ENCODE assay signal across 1 cellular context in the genomic region with DNA sequence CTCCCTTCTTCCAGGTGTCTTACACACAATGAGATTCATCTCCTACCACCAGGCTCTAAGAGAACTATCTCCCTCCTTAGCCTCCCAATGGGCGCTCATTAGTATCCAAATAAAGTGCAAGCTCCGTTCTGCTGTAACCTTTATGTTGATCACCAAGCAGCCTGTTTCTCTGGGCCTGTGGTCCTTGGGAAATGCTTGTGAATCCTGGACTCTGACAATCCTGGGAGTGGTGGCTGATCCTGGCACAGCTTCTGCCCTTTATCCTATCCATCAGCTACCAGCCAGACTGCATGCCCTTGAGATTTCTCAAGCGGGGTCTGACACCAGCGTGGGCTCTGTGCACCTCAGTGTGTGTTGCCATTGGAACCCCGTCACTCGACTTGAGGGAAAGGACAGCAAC.
TF ChIP-seq lines count a peak whose summit lies in the region.

No MANE protein-coding gene starts in this region.

TF ChIP-seq in IMR-90, 13 proteins besides CTCF, POLR2A, EP300 and RAD21 (continued from another document):
- TF ChIP-seq USF2 (IDR thresholded peaks at IDR 0.05; ENCODE audit: low read depth, low read length), result no peak
- no peak for TF ChIP-seq MXI1 (IDR thresholded peaks at IDR 0.05; ENCODE audit: borderline replicate concordance, low read depth, low read length)
- TF ChIP-seq SMC3 (IDR thresholded peaks at IDR 0.05; ENCODE audit: low read depth, low read length), result no peak
- no peak for TF ChIP-seq ELK1 (IDR thresholded peaks at IDR 0.05; ENCODE audit: borderline replicate concordance, low read depth, low read length)
- no peak for TF ChIP-seq CEBPB (IDR thresholded peaks at IDR 0.05; ENCODE audit: low read depth, low read length)
- no peak for TF ChIP-seq MAZ (IDR thresholded peaks at IDR 0.05; ENCODE audit: borderline replicate concordance, low read depth, low read length)
- no peak for TF ChIP-seq CHD1 (IDR thresholded peaks at IDR 0.05; ENCODE audit: low read depth, low read length)
- TF ChIP-seq NFE2L2 (IDR thresholded peaks at IDR 0.05; ENCODE audit: low read depth, low read length), result no peak
- no peak for TF ChIP-seq MAFK (IDR thresholded peaks at IDR 0.05; ENCODE audit: low read depth, low read length)
- TF ChIP-seq BHLHE40 (IDR thresholded peaks at IDR 0.05; ENCODE audit: low read depth, low read length), result no peak
